ENCODE assay signal across 1 cellular context in genomic region chr5:60978968-60979367, GRCh38.
TF ChIP-seq lines count a peak whose summit lies in the region.

No MANE protein-coding gene starts in this region.

TF ChIP-seq in GM23338, 12 proteins besides CTCF, POLR2A, EP300 and RAD21 (continued from another document):
- TF ChIP-seq, protein P1, sequence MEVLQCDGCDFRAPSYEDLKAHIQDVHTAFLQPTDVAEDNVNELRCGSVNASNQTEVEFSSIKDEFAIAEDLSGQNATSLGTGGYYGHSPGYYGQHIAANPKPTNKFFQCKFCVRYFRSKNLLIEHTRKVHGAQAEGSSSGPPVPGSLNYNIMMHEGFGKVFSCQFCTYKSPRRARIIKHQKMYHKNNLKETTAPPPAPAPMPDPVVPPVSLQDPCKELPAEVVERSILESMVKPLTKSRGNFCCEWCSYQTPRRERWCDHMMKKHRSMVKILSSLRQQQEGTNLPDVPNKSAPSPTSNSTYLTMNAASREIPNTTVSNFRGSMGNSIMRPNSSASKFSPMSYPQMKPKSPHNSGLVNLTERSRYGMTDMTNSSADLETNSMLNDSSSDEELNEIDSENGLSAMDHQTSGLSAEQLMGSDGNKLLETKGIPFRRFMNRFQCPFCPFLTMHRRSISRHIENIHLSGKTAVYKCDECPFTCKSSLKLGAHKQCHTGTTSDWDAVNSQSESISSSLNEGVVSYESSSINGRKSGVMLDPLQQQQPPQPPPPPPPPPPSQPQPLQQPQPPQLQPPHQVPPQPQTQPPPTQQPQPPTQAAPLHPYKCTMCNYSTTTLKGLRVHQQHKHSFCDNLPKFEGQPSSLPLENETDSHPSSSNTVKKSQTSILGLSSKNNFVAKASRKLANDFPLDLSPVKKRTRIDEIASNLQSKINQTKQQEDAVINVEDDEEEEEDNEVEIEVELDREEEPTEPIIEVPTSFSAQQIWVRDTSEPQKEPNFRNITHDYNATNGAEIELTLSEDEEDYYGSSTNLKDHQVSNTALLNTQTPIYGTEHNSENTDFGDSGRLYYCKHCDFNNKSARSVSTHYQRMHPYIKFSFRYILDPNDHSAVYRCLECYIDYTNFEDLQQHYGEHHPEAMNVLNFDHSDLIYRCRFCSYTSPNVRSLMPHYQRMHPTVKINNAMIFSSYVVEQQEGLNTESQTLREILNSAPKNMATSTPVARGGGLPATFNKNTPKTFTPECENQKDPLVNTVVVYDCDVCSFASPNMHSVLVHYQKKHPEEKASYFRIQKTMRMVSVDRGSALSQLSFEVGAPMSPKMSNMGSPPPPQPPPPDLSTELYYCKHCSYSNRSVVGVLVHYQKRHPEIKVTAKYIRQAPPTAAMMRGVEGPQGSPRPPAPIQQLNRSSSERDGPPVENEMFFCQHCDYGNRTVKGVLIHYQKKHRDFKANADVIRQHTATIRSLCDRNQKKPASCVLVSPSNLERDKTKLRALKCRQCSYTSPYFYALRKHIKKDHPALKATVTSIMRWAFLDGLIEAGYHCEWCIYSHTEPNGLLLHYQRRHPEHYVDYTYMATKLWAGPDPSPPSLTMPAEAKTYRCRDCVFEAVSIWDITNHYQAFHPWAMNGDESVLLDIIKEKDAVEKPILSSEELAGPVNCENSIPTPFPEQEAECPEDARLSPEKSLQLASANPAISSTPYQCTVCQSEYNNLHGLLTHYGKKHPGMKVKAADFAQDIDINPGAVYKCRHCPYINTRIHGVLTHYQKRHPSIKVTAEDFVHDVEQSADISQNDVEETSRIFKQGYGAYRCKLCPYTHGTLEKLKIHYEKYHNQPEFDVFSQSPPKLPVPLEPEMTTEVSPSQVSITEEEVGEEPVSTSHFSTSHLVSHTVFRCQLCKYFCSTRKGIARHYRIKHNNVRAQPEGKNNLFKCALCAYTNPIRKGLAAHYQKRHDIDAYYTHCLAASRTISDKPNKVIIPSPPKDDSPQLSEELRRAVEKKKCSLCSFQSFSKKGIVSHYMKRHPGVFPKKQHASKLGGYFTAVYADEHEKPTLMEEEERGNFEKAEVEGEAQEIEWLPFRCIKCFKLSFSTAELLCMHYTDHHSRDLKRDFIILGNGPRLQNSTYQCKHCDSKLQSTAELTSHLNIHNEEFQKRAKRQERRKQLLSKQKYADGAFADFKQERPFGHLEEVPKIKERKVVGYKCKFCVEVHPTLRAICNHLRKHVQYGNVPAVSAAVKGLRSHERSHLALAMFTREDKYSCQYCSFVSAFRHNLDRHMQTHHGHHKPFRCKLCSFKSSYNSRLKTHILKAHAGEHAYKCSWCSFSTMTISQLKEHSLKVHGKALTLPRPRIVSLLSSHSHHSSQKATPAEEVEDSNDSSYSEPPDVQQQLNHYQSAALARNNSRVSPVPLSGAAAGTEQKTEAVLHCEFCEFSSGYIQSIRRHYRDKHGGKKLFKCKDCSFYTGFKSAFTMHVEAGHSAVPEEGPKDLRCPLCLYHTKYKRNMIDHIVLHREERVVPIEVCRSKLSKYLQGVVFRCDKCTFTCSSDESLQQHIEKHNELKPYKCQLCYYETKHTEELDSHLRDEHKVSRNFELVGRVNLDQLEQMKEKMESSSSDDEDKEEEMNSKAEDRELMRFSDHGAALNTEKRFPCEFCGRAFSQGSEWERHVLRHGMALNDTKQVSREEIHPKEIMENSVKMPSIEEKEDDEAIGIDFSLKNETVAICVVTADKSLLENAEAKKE (CRISPR knock-in tag; IDR thresholded peaks at IDR 0.05): no peak
- TF ChIP-seq CREB1 (CRISPR knock-in tag; IDR thresholded peaks at IDR 0.05; ENCODE audit: low read depth): no peak
- TF ChIP-seq ZNF331 (CRISPR knock-in tag; IDR thresholded peaks at IDR 0.05; ENCODE audit: low read depth): no peak
- TF ChIP-seq EZH2phosphoT487 (IDR thresholded peaks at IDR 0.05; ENCODE audit: unreplicated experiment): no peak
- no peak for TF ChIP-seq ETS1 (IDR thresholded peaks at IDR 0.05)
- no peak for TF ChIP-seq NANOG (IDR thresholded peaks at IDR 0.05; ENCODE audit: borderline replicate concordance)
- no peak for TF ChIP-seq STAT1 (IDR thresholded peaks at IDR 0.05; ENCODE audit: unreplicated experiment)
- TF ChIP-seq POLR2AphosphoS5 (IDR thresholded peaks at IDR 0.05; ENCODE audit: low read depth): no peak
- no peak for TF ChIP-seq JUNB (IDR thresholded peaks at IDR 0.05; ENCODE audit: unreplicated experiment)
- TF ChIP-seq ZNF114 (CRISPR knock-in tag; IDR thresholded peaks at IDR 0.05): no peak
TF ChIP-seq in GM23338: peak in this region for 0.
